In the genomic region with DNA sequence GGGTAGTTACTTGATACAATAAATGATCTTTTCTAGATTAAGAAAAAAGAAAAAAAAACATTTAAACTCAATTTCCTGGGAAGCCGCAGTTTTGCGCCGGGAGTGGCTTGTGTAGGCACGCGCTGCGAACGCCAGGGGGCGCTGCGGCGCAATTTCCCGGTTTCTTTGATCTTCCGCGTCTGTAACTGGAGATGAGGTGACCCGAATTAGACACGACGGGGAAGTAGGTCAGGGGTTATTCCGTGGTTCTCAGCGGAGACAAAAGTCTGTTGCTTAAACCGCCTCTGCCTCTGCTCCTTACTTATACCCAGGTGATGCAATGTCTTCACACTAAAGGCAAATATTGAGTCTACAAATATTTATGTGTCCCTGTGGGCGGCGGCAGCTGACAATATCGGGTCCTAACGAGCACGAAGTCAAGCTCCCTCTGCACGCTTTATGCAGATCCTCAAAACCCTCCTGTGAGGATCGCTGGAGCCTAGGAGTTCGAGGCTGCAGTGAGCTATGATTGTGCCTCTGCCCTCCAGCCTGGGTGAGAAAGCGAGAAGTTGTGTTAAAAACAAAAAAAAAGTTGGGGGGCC, we compare ENCODE assay signal across 8 cellular contexts. TPM values are rescaled to one million over a fixed set of nuclear protein-coding genes. Genes with fewer than 3 reads are reported as not detected.
DNase-seq lines count a peak whose midpoint lies in the region; ATAC-seq and TF ChIP-seq lines count a peak whose summit lies in the region.

No MANE protein-coding gene starts in this region.

- TF ChIP-seq CTCF in GM12865 (IDR thresholded peaks at IDR 0.05; ENCODE audit: insufficient read depth, low read depth, low read length, missing control alignments) (peak; percentile 93), type B pancreatic cell (conservative IDR thresholded peaks at IDR 0.05) (peak; percentile 100)

- no peaks in the 10 kb centered on the region for H3K9me3 Mint-ChIP-seq in activated naive CD8-positive, alpha-beta T cell treated with anti-CD3 and anti-CD28 coated beads, Interleukin-2, amount 10 ng/mL, durations not matched to agents 7 days and 5 days
- no peaks in the 10 kb centered on the region for H3K9me3 Mint-ChIP-seq in type B pancreatic cell

- peak overlapping the region; percentile 28 for H3K4me3 ChIP-seq in GM12865 (ENCODE audit: low read depth, low read length)

- H3K36me3 Mint-ChIP-seq in activated naive CD8-positive, alpha-beta T cell treated with anti-CD3 and anti-CD28 coated beads, Interleukin-2, amount 10 ng/mL, durations not matched to agents 7 days and 5 days = no peaks in the 10 kb centered on the region
- H3K36me3 Mint-ChIP-seq in type B pancreatic cell = no peaks in the 10 kb centered on the region

- peaks cover 8% of the 10 kb centered on the region for H3K27me3 Mint-ChIP-seq in activated naive CD8-positive, alpha-beta T cell treated with anti-CD3 and anti-CD28 coated beads, Interleukin-2, amount 10 ng/mL, durations not matched to agents 7 days and 5 days
- peaks cover 9% of the 10 kb centered on the region for H3K27me3 Mint-ChIP-seq in type B pancreatic cell

- POLR2A ChIA-PET in activated naive CD8-positive, alpha-beta T cell treated with anti-CD3 and anti-CD28 coated beads, Interleukin-2, amount 10 ng/mL, durations not matched to agents 7 days and 5 days (lab: Charles Lee) = interaction anchor here (0.7 to 1.5 kb wide), 5 partner anchors 13 to 29 kb away, joined by 3 to 9 read pairs (median 4); a partner anchor contains a TSS

- peak overlapping the region; percentile 83 for H3K27ac Mint-ChIP-seq in activated naive CD8-positive, alpha-beta T cell treated with anti-CD3 and anti-CD28 coated beads, Interleukin-2, amount 10 ng/mL, durations not matched to agents 7 days and 5 days
- H3K27ac Mint-ChIP-seq in type B pancreatic cell = peak overlapping the region; percentile 74

- intact Hi-C loops in Right ventricle myocardium superior (cut with DNase I) = loop anchor here (10.0 kb wide), 1 partner anchor 143 kb away; no protein-coding TSS in a partner anchor

- ATAC-seq in activated naive CD8-positive, alpha-beta T cell treated with anti-CD3 and anti-CD28 coated beads, Interleukin-2, amount 10 ng/mL, durations not matched to agents 7 days and 5 days (ENCODE audit: low read depth) = peak; percentile 81
- ATAC-seq in Right ventricle myocardium superior (ENCODE audit: poor library complexity) (peak; percentile 85), GM21723 (IDR thresholded peaks at IDR 0.05; ENCODE audit: unreplicated experiment) (no peak)

- peak overlapping the region; percentile 75 for H3K4me3 Mint-ChIP-seq in activated naive CD8-positive, alpha-beta T cell treated with anti-CD3 and anti-CD28 coated beads, Interleukin-2, amount 10 ng/mL, durations not matched to agents 7 days and 5 days
- H3K4me3 Mint-ChIP-seq in type B pancreatic cell = peak overlapping the region; percentile 79

- peak; percentile 89 for DNase-seq in GM12865 (ENCODE audit: low read depth)
- peak; percentile 67 for DNase-seq in NCI-H1105 (lab: John Stamatoyannopoulos, UW)
- peak; percentile 95 for DNase-seq in SW480 (ENCODE audit: low spot score)
- DNase-seq in activated naive CD8-positive, alpha-beta T cell treated with anti-CD3 and anti-CD28 coated beads, Interleukin-2, amount 10 ng/mL, durations not matched to agents 7 days and 5 days = peak; percentile 92
- DNase-seq in Right ventricle myocardium superior = peak; percentile 89
- DNase-seq in pons (ENCODE audit: low spot score) = peak; percentile 66
- peak; percentile 92 for DNase-seq in type B pancreatic cell (ENCODE audit: extremely low spot score, unreplicated experiment)

- H3K4me1 Mint-ChIP-seq in activated naive CD8-positive, alpha-beta T cell treated with anti-CD3 and anti-CD28 coated beads, Interleukin-2, amount 10 ng/mL, durations not matched to agents 7 days and 5 days = peaks cover 18% of the 10 kb centered on the region
- peaks cover 14% of the 10 kb centered on the region for H3K4me1 Mint-ChIP-seq in type B pancreatic cell (ENCODE audit: unreplicated experiment)

RNA-seq across cellular contexts. Expression of a gene that starts 15.2 kb away (rescaled TPM):
- 100 to 1,000 TPM; 170 to 189 TPM for total RNA-seq in activated naive CD8-positive, alpha-beta T cell treated with anti-CD3 and anti-CD28 coated beads, Interleukin-2, amount 10 ng/mL, durations not matched to agents 7 days and 5 days
- total RNA-seq in Right ventricle myocardium superior = 7.0 TPM
- total RNA-seq in type B pancreatic cell (ENCODE audit: low replicate concordance) = 61.6 and 108 TPM in 2 replicates

RNA-seq across cellular contexts. Expression of a gene that starts 16.7 kb away (rescaled TPM):
- total RNA-seq in activated naive CD8-positive, alpha-beta T cell treated with anti-CD3 and anti-CD28 coated beads, Interleukin-2, amount 10 ng/mL, durations not matched to agents 7 days and 5 days = 1 to 10 TPM; 4.4 to 4.8 TPM
- 0.48 TPM for total RNA-seq in Right ventricle myocardium superior
- total RNA-seq in type B pancreatic cell (ENCODE audit: low replicate concordance) = not detected in 2 replicates

RNA-seq across cellular contexts. Expression of a gene that starts 18.6 kb away (rescaled TPM):
- 1 to 10 TPM; 2.6 to 4.8 TPM for total RNA-seq in activated naive CD8-positive, alpha-beta T cell treated with anti-CD3 and anti-CD28 coated beads, Interleukin-2, amount 10 ng/mL, durations not matched to agents 7 days and 5 days
- 3.9 TPM for total RNA-seq in Right ventricle myocardium superior
- total RNA-seq in type B pancreatic cell (ENCODE audit: low replicate concordance) = 1.0 TPM in 1 of 2 replicates, not detected in the other

RNA-seq across cellular contexts. Expression of a gene that starts 22.6 kb away (rescaled TPM):
- total RNA-seq in activated naive CD8-positive, alpha-beta T cell treated with anti-CD3 and anti-CD28 coated beads, Interleukin-2, amount 10 ng/mL, durations not matched to agents 7 days and 5 days = 100 to 1,000 TPM; 134 to 158 TPM
- 208 TPM for total RNA-seq in Right ventricle myocardium superior
- total RNA-seq in type B pancreatic cell (ENCODE audit: low replicate concordance) = 160 and 184 TPM in 2 replicates

RNA-seq across cellular contexts. Expression of a gene that starts 22.8 kb away (rescaled TPM):
- 10 to 100 TPM; 53.5 to 58.1 TPM for total RNA-seq in activated naive CD8-positive, alpha-beta T cell treated with anti-CD3 and anti-CD28 coated beads, Interleukin-2, amount 10 ng/mL, durations not matched to agents 7 days and 5 days
- total RNA-seq in Right ventricle myocardium superior (23.5 TPM), type B pancreatic cell (ENCODE audit: low replicate concordance) (38.5 and 46.5 TPM in 2 replicates)
